19 cellular contexts compared by ENCODE assay signal in the genomic region with DNA sequence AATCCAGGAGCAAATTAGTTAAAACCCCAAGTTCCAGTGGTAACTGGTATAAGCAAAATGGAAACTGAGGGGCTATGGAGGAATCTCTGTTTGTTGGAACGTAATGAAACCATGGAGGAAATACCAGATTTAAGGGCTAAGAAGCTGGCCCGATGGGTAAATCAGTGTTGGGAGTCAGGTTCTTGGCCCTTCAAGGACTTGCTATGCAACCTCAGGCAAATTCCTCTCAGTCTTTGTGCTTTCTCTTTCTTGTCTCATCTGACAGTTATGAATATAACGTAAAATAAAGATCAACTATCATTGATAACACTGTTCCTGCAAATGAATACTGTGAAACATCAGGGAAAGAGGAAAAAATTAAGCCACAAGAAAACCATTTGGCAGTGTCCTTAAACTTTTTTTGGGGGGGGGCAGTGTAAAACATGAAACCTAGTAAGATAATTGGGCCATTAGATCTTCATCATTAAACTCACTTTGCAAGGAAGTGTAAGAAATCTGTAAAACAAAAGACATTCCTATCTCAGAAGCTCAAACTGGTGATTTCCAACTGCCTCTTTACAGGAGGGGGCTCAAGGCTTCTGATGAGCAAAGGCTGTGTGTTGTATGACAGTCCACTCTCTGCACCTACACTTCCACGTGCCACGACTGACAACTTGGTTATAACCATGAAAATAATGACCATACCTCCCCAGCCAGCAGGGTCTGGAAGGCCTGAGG. TPM values are rescaled to one million over a fixed set of nuclear protein-coding genes. Genes with fewer than 3 reads are reported as not detected.
DNase-seq lines count a peak whose midpoint lies in the region; ATAC-seq, FAIRE-seq and TF ChIP-seq lines count a peak whose summit lies in the region.
"Had no signal": no experiment of that assay in that cellular context is flagged by ENCODE, and none has a peak within 500 bp of the region (broad histone marks: within the 10 kb centered on the region; RNA-seq: fewer than 3 reads in every experiment).

No MANE protein-coding gene starts in this region.

- peaks cover 0 to 71% of the 10 kb centered on the region in 2 experiments for H3K36me3 ChIP-seq in SK-N-SH (replicated peaks in 1 of 2; ENCODE audit: control insufficient read depth in 1 of 2, insufficient read depth in 2 of 2, low read length in 1 of 2)
- H3K36me3 ChIP-seq in H1 (ENCODE audit: control insufficient read depth in 2 of 4, insufficient read depth in 4 of 4, low read length in 3 of 4), result peaks cover 0 to 15% (median 3%) of the 10 kb centered on the region in 4 experiments; a peak in 4 of 8 replicates
- no peaks in the 10 kb centered on the region for H3K36me3 ChIP-seq in neutrophil

- TF ChIP-seq CTCF in SK-N-SH (IDR thresholded peaks at IDR 0.05), result no peak
- TF ChIP-seq CTCF in H1 (IDR thresholded peaks at IDR 0.05; ENCODE audit: control extremely low read depth in 1 of 3, insufficient read depth in 1 of 3, low read depth in 1 of 3, low read length in 3 of 3), result no peak
- no peak for TF ChIP-seq CTCF in neutrophil (IDR thresholded peaks at IDR 0.05)
- no peak for TF ChIP-seq CTCF in GM13977 (IDR thresholded peaks at IDR 0.05; ENCODE audit: extremely low read depth, insufficient read depth, missing control alignments)

- TF ChIP-seq EP300 in SK-N-SH (IDR thresholded peaks at IDR 0.05; ENCODE audit: borderline replicate concordance in 1 of 2, low read depth in 1 of 2, low read length in 1 of 2) (no peak), H1 (IDR thresholded peaks at IDR 0.05; ENCODE audit: borderline replicate concordance in 1 of 2, low read depth in 2 of 2, low read length in 2 of 2) (no peak)

- no peak for ATAC-seq in SK-N-SH treated with all-trans-retinoic acid at 6 μM for 48 hours
- no peak for ATAC-seq in GM21825 (IDR thresholded peaks at IDR 0.05; ENCODE audit: unreplicated experiment)

- H3K4ac ChIP-seq in H1 (replicated peaks; ENCODE audit: insufficient read length, low read depth, low read length), result no peak overlapping the region

- H3K9me2 ChIP-seq in SK-N-SH, result no peaks in the 10 kb centered on the region

- no peak overlapping the region for H4K8ac ChIP-seq in H1 (ENCODE audit: extremely low read depth, insufficient read depth, low read length)

- H3K4me1 ChIP-seq in SK-N-SH (ENCODE audit: control insufficient read depth in 1 of 2, insufficient read depth in 2 of 2, low read depth in 1 of 2, low read length in 1 of 2), result peaks cover 0 to 11% of the 10 kb centered on the region in 2 experiments; a peak in 2 of 4 replicates
- H3K4me1 ChIP-seq in H1 (replicated peaks in 1 of 4; ENCODE audit: control insufficient read depth in 3 of 4, insufficient read depth in 4 of 4, low read length in 3 of 4), result peaks cover 0 to 9% (median 6%) of the 10 kb centered on the region in 4 experiments; a peak in 6 of 7 replicates
- peaks cover 38 to 59% of the 10 kb centered on the region in 2 experiments for H3K4me1 ChIP-seq in neutrophil (ENCODE audit: control insufficient read depth in 1 of 2, insufficient read depth in 1 of 2, low read depth in 1 of 2, low read length in 1 of 2)

- H4K20me1 ChIP-seq in SK-N-SH (ENCODE audit: insufficient read depth) (no peaks in the 10 kb centered on the region), H1 (replicated peaks in 1 of 2; ENCODE audit: control insufficient read depth in 1 of 2, insufficient read depth in 2 of 2, low read length in 2 of 2) (no peaks in the 10 kb centered on the region)
- H4K20me1 ChIP-seq: BLaER1 had no signal

- no peak overlapping the region for H4K5ac ChIP-seq in H1 (ENCODE audit: insufficient read length, low read depth, low read length)

- H3K79me1 ChIP-seq in H1 (ENCODE audit: low read depth, low read length), result no peaks in the 10 kb centered on the region

- no peaks in the 10 kb centered on the region for H3K27me3 ChIP-seq in SK-N-SH (ENCODE audit: insufficient read depth)
- H3K27me3 ChIP-seq in H1 (replicated peaks in 1 of 4; ENCODE audit: control insufficient read depth in 3 of 4, extremely low read depth in 1 of 4, insufficient read depth in 3 of 4, low read length in 3 of 4), result no peaks in the 10 kb centered on the region
- no peaks in the 10 kb centered on the region for H3K27me3 ChIP-seq in neutrophil
- H3K27me3 ChIP-seq: BLaER1 had no signal

- no peak overlapping the region for H2AFZ ChIP-seq in SK-N-SH (ENCODE audit: low read depth)
- H2AFZ ChIP-seq in H1 (ENCODE audit: low read length), result no peak overlapping the region

- whole genome bisulfite sequencing in SK-N-SH (ENCODE audit: low lambda C conversion rate), result 97% methylated on average over 5 of the region's 5 CpGs
- WGBS in H1 (ENCODE audit: extremely low coverage in 1 of 2, insufficient coverage in 1 of 2, insufficient read length in 1 of 2, insufficient replicate concordance in 2 of 2, low coverage in 1 of 2, low lambda C conversion rate in 2 of 2, missing lambda C conversion rate in 1 of 2), 2 experiments, result 81% methylated on average over 5 of the region's 5 CpGs; no CpG with 5 or more reads in 1 of the 2 experiments

- no peaks in the 10 kb centered on the region for H3F3A ChIP-seq in SK-N-SH (replicated peaks; ENCODE audit: insufficient read depth)

- in situ Hi-C loops in GM13977 (cut with MboI; ENCODE audit: low pct_unique_long_range_greater_than_20kb, low sequenced_read_pairs, unreplicated experiment), result no loop called here

- no peak overlapping the region for H4K91ac ChIP-seq in H1 (replicated peaks; ENCODE audit: insufficient read length, low read length)

- TF ChIP-seq POLR2A in H1 (IDR thresholded peaks at IDR 0.05; ENCODE audit: control extremely low read depth in 1 of 2, low read depth in 2 of 2, low read length in 2 of 2), result no peak

- no peak overlapping the region for H3K4me2 ChIP-seq in SK-N-SH
- H3K4me2 ChIP-seq in H1 (ENCODE audit: insufficient read depth in 1 of 2, low read depth in 2 of 2, low read length in 2 of 2), result peak overlapping the region in 1 of 2 experiments; percentile 18; a peak in 2 of 4 replicates
- H3K4me2 ChIP-seq: BLaER1 had no signal

- no peak for DNase-seq in SK-N-SH
- DNase-seq in H1 (ENCODE audit: low read depth in 1 of 2, low spot score in 2 of 2), result no peak
- no peak for DNase-seq in GM19240 (ENCODE audit: insufficient read length, low spot score)
- DNase-seq in GM13977 (ENCODE audit: low spot score), result no peak
- DNase-seq in LoVo (ENCODE audit: low spot score), result no peak
- DNase-seq: AML-193; CD4-positive, CD25-positive, alpha-beta regulatory T cell; DND-41; GDM1; H7; KG1 had no signal

- H3K4me3 ChIP-seq in SK-N-SH (ENCODE audit: low read depth in 2 of 2, low read length in 1 of 2), result no peak overlapping the region
- H3K4me3 ChIP-seq in H1 (ENCODE audit: extremely low read depth in 1 of 4, insufficient read depth in 2 of 4, low read depth in 3 of 4, low read length in 4 of 4), result no peak overlapping the region
- no peak overlapping the region for H3K4me3 ChIP-seq in neutrophil (ENCODE audit: low read depth in 1 of 2, low read length in 1 of 2)
- H3K4me3 ChIP-seq: BLaER1 had no signal

- H3K18ac ChIP-seq in H1 (ENCODE audit: extremely low read depth, low read length), result peak overlapping the region; percentile 79; the same call in 1 of the 2 replicates

- no peak overlapping the region for H3K9ac ChIP-seq in SK-N-SH
- no peak overlapping the region for H3K9ac ChIP-seq in H1 (replicated peaks in 1 of 4; ENCODE audit: extremely low read depth in 1 of 4, low read depth in 3 of 4, low read length in 3 of 4)
- H3K9ac ChIP-seq: BLaER1 had no signal

- H3K23me2 ChIP-seq in H1 (ENCODE audit: low read depth, low read length), result no peaks in the 10 kb centered on the region

- no peak for FAIRE-seq in H1 (lab: Jason Lieb, UNC)
- FAIRE-seq: GM12892, GM19239 had no signal

- no peak for TF ChIP-seq RAD21 in SK-N-SH (IDR thresholded peaks at IDR 0.05; ENCODE audit: low read length)
- no peak for TF ChIP-seq RAD21 in H1 (IDR thresholded peaks at IDR 0.05 in 1 of 2, conservative IDR thresholded peaks at IDR 0.05 in 1 of 2; ENCODE audit: low read depth in 2 of 2, low read length in 2 of 2)

- H3K27ac ChIP-seq in SK-N-SH (ENCODE audit: low read depth in 2 of 2, low read length in 1 of 2) (no peak overlapping the region), H1 (ENCODE audit: low read depth, low read length) (peak overlapping the region; percentile 43; the same call in 1 of the 2 replicates), neutrophil (peak overlapping the region; percentile 98)
- H3K27ac ChIP-seq: 22Rv1, BLaER1 had no signal

- no peak overlapping the region for H3K56ac ChIP-seq in H1 (replicated peaks; ENCODE audit: insufficient read length, low read depth, low read length)

- POLR2A ChIA-PET in SK-N-SH (lab: Yijun Ruan, JAX) (no interaction called here), H1 (lab: Charles Lee; ENCODE audit: partially characterized antibody) (interaction anchor here (1.0 to 2.6 kb wide), 3 partner anchors 10 to 34 kb away, joined by 3 to 17 read pairs (median 3); no protein-coding TSS in a partner anchor)

- H2BK120ac ChIP-seq in H1 (replicated peaks; ENCODE audit: low read depth, low read length), result no peak overlapping the region

- H2BK12ac ChIP-seq in H1 (ENCODE audit: low read depth, low read length), result no peak overlapping the region

- no peaks in the 10 kb centered on the region for H3K79me2 ChIP-seq in SK-N-SH (ENCODE audit: insufficient read depth)
- no peaks in the 10 kb centered on the region for H3K79me2 ChIP-seq in H1 (ENCODE audit: control insufficient read depth in 1 of 2, insufficient read depth in 2 of 2, low read length in 2 of 2)

- H3K9me3 ChIP-seq in SK-N-SH, result no peaks in the 10 kb centered on the region
- H3K9me3 ChIP-seq in H1 (ENCODE audit: insufficient read depth in 2 of 2, low read depth in 1 of 2, low read length in 1 of 2), result peaks cover 4 to 10% of the 10 kb centered on the region in 2 experiments; a peak in 3 of 4 replicates
- H3K9me3 ChIP-seq in neutrophil, result no peaks in the 10 kb centered on the region
- H3K9me3 ChIP-seq: BLaER1 had no signal

- H3K14ac ChIP-seq in H1 (ENCODE audit: insufficient read length), result no peak overlapping the region

- no peak overlapping the region for H2AK5ac ChIP-seq in H1 (ENCODE audit: low read depth, low read length)

- peak overlapping the region; percentile 16; the same call in 1 of the 2 replicates for H2BK5ac ChIP-seq in H1 (ENCODE audit: low read depth, low read length)

- no peak overlapping the region for H2BK15ac ChIP-seq in H1 (ENCODE audit: low read length)

- CTCF ChIA-PET in SK-N-SH (lab: Yijun Ruan, JAX), result interaction anchor here (1.6 to 2.3 kb wide), 2 partner anchors 16 to 24 kb away, joined by 3 to 6 read pairs; no protein-coding TSS in a partner anchor
- CTCF ChIA-PET in H1 (lab: Charles Lee; ENCODE audit: partially characterized antibody), result interaction anchor here (1.0 to 2.6 kb wide), 7 partner anchors 8 to 204 kb away, joined by 3 to 14 read pairs (median 5); no protein-coding TSS in a partner anchor

- no peak overlapping the region for H3K23ac ChIP-seq in H1 (ENCODE audit: insufficient read length)

- 0 out of 2 replicates have a peak overlapping the region, but pooled peaks have one; percentile 66 for H2BK20ac ChIP-seq in H1 (ENCODE audit: low read length)

RNA-seq across cellular contexts. Expression of a gene that starts 47.6 kb away (rescaled TPM):
- polyA plus RNA-seq in SK-N-SH (2012; rRNA removed) (not detected in 2 replicates), H1 (2011; rRNA removed) (0.80 and 0.85 TPM in 2 replicates)
- polyA plus RNA-seq in SK-N-SH (2012; cell fraction: cytosol; rRNA removed), result not detected in 2 replicates
- polyA plus RNA-seq in SK-N-SH (2012; cell fraction: nucleus; rRNA removed), result 0.01 and 0.05 TPM in 2 replicates
- total RNA-seq in H1 (2021; fragmentation: NEBNext Ultra II Directional; extraction: Animal tissue kit (Norgen Biotek cat#: 25700)), result 4.9 and 5.7 TPM in 2 replicates
- polyA plus RNA-seq in H1 (2011; cell fraction: cytosol; rRNA removed), result 1.6 TPM
- polyA plus RNA-seq in H1 (2011; cell fraction: nucleus; rRNA removed), result 3.3 TPM
- polyA plus RNA-seq in H1 (2012, experiment 1 of 2), result 1.7 to 3.9 TPM (median 2.8 TPM) in 4 replicates
- polyA plus RNA-seq in H1 (2012, experiment 2 of 2), result 1.1 TPM
- polyA plus RNA-seq in H1 (2013, experiment 1 of 2), result 1.1 TPM
- polyA plus RNA-seq in H1 (2013, experiment 2 of 2), result 0.96 TPM
- polyA minus RNA-seq in H1 (2011; rRNA and poly(A)+ RNA removed), result 2.1 and 3.0 TPM in 2 replicates
- polyA minus RNA-seq in H1 (2011; cell fraction: cytosol; rRNA and poly(A)+ RNA removed), result 2.3 TPM
- 3.0 TPM for polyA minus RNA-seq in H1 (2011; cell fraction: nucleus; rRNA and poly(A)+ RNA removed)
- total RNA-seq: A673; CD4-positive, CD25-positive, alpha-beta regulatory T cell had no signal

Comparison
In these comparisons a context has a peak if more than half of its experiments do, and no peak if none do; other contexts are left out.
1. H3K27ac ChIP-seq: peak in H1 (single experiment) and neutrophil (single experiment); none in SK-N-SH (0 of 2).